In genomic region chr17:81420769-81421462, GRCh38 we compare ENCODE assay signal across 12 cellular contexts. TPM values are rescaled to one million over a fixed set of nuclear protein-coding genes. Genes with fewer than 3 reads are reported as not detected.
DNase-seq lines count a peak whose midpoint lies in the region; ATAC-seq and TF ChIP-seq lines count a peak whose summit lies in the region.
"Had no signal": no experiment of that assay in that cellular context is flagged by ENCODE, and none has a peak within 500 bp of the region (broad histone marks: within the 10 kb centered on the region; RNA-seq: fewer than 3 reads in every experiment).

No MANE protein-coding gene starts in this region.

- in situ Hi-C loops in IMR-90 (cut with MboI; ENCODE audit: low sequenced_read_pairs), result no loop called here

- H3K4me1 Mint-ChIP-seq in stimulated activated memory B cell treated with anti-CD40 and anti-IgM and Interleukin-4, amounts not matched to agents 10 μg/mL and 1 μg/mL and 100 μg/mL, for 72 hours, result no peaks in the 10 kb centered on the region

- H3K27ac ChIP-seq in IMR-90 (ENCODE audit: insufficient read depth, low read length) (peak overlapping the region; percentile 67), liver (ENCODE audit: low read depth in 1 of 2, low read length in 2 of 2) (peak overlapping the region; percentile 3 to 67), stomach (peak overlapping the region; percentile 86 to 95 (median 92)), Karpas-422 (ENCODE audit: low read length) (no peak overlapping the region)

- no peaks in the 10 kb centered on the region for H3K27me3 ChIP-seq in IMR-90 (ENCODE audit: control insufficient read depth, insufficient read depth, low read length)
- no peaks in the 10 kb centered on the region for H3K27me3 ChIP-seq in liver (ENCODE audit: control insufficient read depth in 4 of 4, insufficient read depth in 4 of 4, low read length in 3 of 4)
- H3K27me3 ChIP-seq in stomach, result no peaks in the 10 kb centered on the region
- no peaks in the 10 kb centered on the region for H3K27me3 ChIP-seq in Karpas-422 (ENCODE audit: low read length)

- peak; percentile 27 for TF ChIP-seq POLR2A in IMR-90 (IDR thresholded peaks at IDR 0.05; ENCODE audit: low read depth, low read length)
- TF ChIP-seq POLR2A in stomach (IDR thresholded peaks at IDR 0.05), result no peak

- peaks cover 50% of the 10 kb centered on the region for H3K27me3 Mint-ChIP-seq in stimulated activated memory B cell treated with anti-CD40 and anti-IgM and Interleukin-4, amounts not matched to agents 10 μg/mL and 1 μg/mL and 100 μg/mL, for 72 hours

- no peak overlapping the region for H3K4me3 ChIP-seq in IMR-90 (ENCODE audit: insufficient read depth, low read depth, low read length)
- H3K4me3 ChIP-seq in choroid plexus epithelial cell (ENCODE audit: low read depth, low read length), result no peak overlapping the region
- no peak overlapping the region for H3K4me3 ChIP-seq in liver (ENCODE audit: low read depth in 1 of 3, low read length in 3 of 3)
- no peak overlapping the region for H3K4me3 ChIP-seq in stomach
- H3K4me3 ChIP-seq in Karpas-422 (ENCODE audit: low read length), result no peak overlapping the region
- H3K4me3 ChIP-seq: mucosa of descending colon had no signal

- peak overlapping the region; percentile 87 for H2AK9ac ChIP-seq in IMR-90 (replicated peaks; ENCODE audit: low read depth, low read length, poor library complexity)

- peak overlapping the region; percentile 89 for H3K23ac ChIP-seq in IMR-90 (ENCODE audit: low read depth, low read length)

- H3K36me3 ChIP-seq in IMR-90 (ENCODE audit: control insufficient read depth, insufficient read depth, low read length) (no peaks in the 10 kb centered on the region), liver (ENCODE audit: control insufficient read depth in 4 of 4, insufficient read depth in 3 of 4, low read depth in 1 of 4, low read length in 3 of 4) (no peaks in the 10 kb centered on the region), stomach (no peaks in the 10 kb centered on the region), Karpas-422 (ENCODE audit: insufficient read depth, low read length) (no peaks in the 10 kb centered on the region)

- peak overlapping the region in 1 of 2 experiments; percentile 96; a peak in 1 of 4 replicates for H4K8ac ChIP-seq in IMR-90 (ENCODE audit: low read depth in 2 of 2, low read length in 2 of 2)

- peak overlapping the region; percentile 63 for H3K14ac ChIP-seq in IMR-90 (replicated peaks; ENCODE audit: low read depth, low read length)

- 87% methylated on average over 3 of the region's 24 CpGs; no CpG with 5 or more reads in 1 of the 2 experiments for WGBS in IMR-90 (ENCODE audit: extremely low coverage in 2 of 2, insufficient read length in 1 of 2), 2 experiments
- 79% methylated on average over 24 of the region's 24 CpGs for WGBS in liver
- 36 to 75% (median 55%) methylated on average over 5 to 24 of the region's 24 CpGs for WGBS in stomach, 5 donors

- H3K79me1 ChIP-seq in IMR-90 (ENCODE audit: low read depth in 1 of 2, low read length in 2 of 2), result peaks cover 37 to 89% of the 10 kb centered on the region in 2 experiments

- H3K9me2 ChIP-seq in Karpas-422 (replicated peaks; ENCODE audit: insufficient read depth, low read length), result no peaks in the 10 kb centered on the region

- TF ChIP-seq CTCF in IMR-90 (conservative IDR thresholded peaks at IDR 0.05; ENCODE audit: low read depth, low read length) (no peak), choroid plexus epithelial cell (conservative IDR thresholded peaks at IDR 0.05; ENCODE audit: low read depth, low read length) (no peak), liver (IDR thresholded peaks at IDR 0.05; ENCODE audit: low read depth, low read length, missing input control) (no peak), stomach (IDR thresholded peaks at IDR 0.05) (no peak)

- H3K9ac ChIP-seq in IMR-90 (ENCODE audit: low read depth, low read length), result no peak overlapping the region
- no peak overlapping the region for H3K9ac ChIP-seq in liver (ENCODE audit: low read depth in 1 of 2, low read length in 2 of 2)
- no peak overlapping the region for H3K9ac ChIP-seq in Karpas-422 (ENCODE audit: low read length)

- H3K4ac ChIP-seq in IMR-90 (ENCODE audit: low read depth, low read length), result peak overlapping the region; percentile 99

- no peak overlapping the region for H3K4me3 Mint-ChIP-seq in stimulated activated memory B cell treated with anti-CD40 and anti-IgM and Interleukin-4, amounts not matched to agents 10 μg/mL and 1 μg/mL and 100 μg/mL, for 72 hours

- POLR2A ChIA-PET in IMR-90 (lab: Charles Lee; ENCODE audit: unreplicated experiment), result no interaction called here

- H4K91ac ChIP-seq in IMR-90 (ENCODE audit: insufficient read depth, low read depth, low read length), result peak overlapping the region; percentile 98

- dilution Hi-C loops in IMR-90 (cut with HindIII; ENCODE audit: low sequenced_read_pairs, unreplicated experiment), result no loop called here

- peaks cover 36% of the 10 kb centered on the region for H3K9me1 ChIP-seq in IMR-90 (ENCODE audit: insufficient read depth, low read length)

- intact Hi-C loops in IMR-90 (cut with micrococcal nuclease) (no loop called here), stomach (cut with DNase I; ENCODE audit: low total_unique reads) (no loop called here)

- ATAC-seq in IMR-90 (ENCODE audit: low read depth) (no peak), GM21360 (IDR thresholded peaks at IDR 0.05; ENCODE audit: unreplicated experiment) (no peak), HG02840 (IDR thresholded peaks at IDR 0.05; ENCODE audit: low FRiP score, unreplicated experiment) (no peak)
- ATAC-seq in stimulated activated memory B cell treated with anti-CD40 and anti-IgM and Interleukin-4, amounts not matched to agents 10 μg/mL and 1 μg/mL and 100 μg/mL, for 72 hours, result no peak

- TF ChIP-seq RAD21 in IMR-90 (IDR thresholded peaks at IDR 0.05; ENCODE audit: low read length), result no peak
- no peak for TF ChIP-seq RAD21 in liver (IDR thresholded peaks at IDR 0.05)

- no peaks in the 10 kb centered on the region for H3K36me3 Mint-ChIP-seq in stimulated activated memory B cell treated with anti-CD40 and anti-IgM and Interleukin-4, amounts not matched to agents 10 μg/mL and 1 μg/mL and 100 μg/mL, for 72 hours

- H4K20me1 ChIP-seq in IMR-90 (ENCODE audit: insufficient read depth, low read length), result peaks cover 14% of the 10 kb centered on the region
- H4K20me1 ChIP-seq in Karpas-422 (ENCODE audit: insufficient read depth, low read depth, low read length), result no peaks in the 10 kb centered on the region

- peak overlapping the region; percentile 35; the same call in 1 of the 2 replicates for H2BK20ac ChIP-seq in IMR-90 (ENCODE audit: low read depth, low read length)

- H3K27ac Mint-ChIP-seq in stimulated activated memory B cell treated with anti-CD40 and anti-IgM and Interleukin-4, amounts not matched to agents 10 μg/mL and 1 μg/mL and 100 μg/mL, for 72 hours, result no peak overlapping the region

- CTCF ChIA-PET in IMR-90 (lab: Yijun Ruan, JAX), result no interaction called here

- DNase-seq in IMR-90, result peak; percentile 49
- DNase-seq in choroid plexus epithelial cell (ENCODE audit: low read depth), result peak; percentile 29
- DNase-seq in stomach, result peak; percentile 82
- DNase-seq in Karpas-422, result no peak
- DNase-seq: activated T-cell treated with anti-CD3 and anti-CD28 coated beads, Interleukin-2, amount 50 U/mL, for 1 hour; mucosa of descending colon; NCI-H526; T-helper 9 cell had no signal

- no peak overlapping the region for H4K5ac ChIP-seq in IMR-90 (ENCODE audit: low read depth, low read length)

- H3K4me1 ChIP-seq in IMR-90 (ENCODE audit: control insufficient read depth, insufficient read depth, low read length) (peaks cover 54% of the 10 kb centered on the region), liver (ENCODE audit: control insufficient read depth in 4 of 4, insufficient read depth in 4 of 4, low read length in 3 of 4) (peaks cover 0 to 9% (median 5%) of the 10 kb centered on the region in 4 donors), stomach (peaks cover 74 to 80% (median 78%) of the 10 kb centered on the region in 4 donors), Karpas-422 (ENCODE audit: low read length) (no peaks in the 10 kb centered on the region)

- H3K4me2 ChIP-seq in IMR-90 (ENCODE audit: low read depth, low read length) (no peak overlapping the region), Karpas-422 (ENCODE audit: low read depth, low read length, poor library complexity, severe bottlenecking) (no peak overlapping the region)

- H3K9me3 ChIP-seq in IMR-90 (ENCODE audit: control insufficient read depth, insufficient read depth, low read length), result no peaks in the 10 kb centered on the region
- no peaks in the 10 kb centered on the region for H3K9me3 ChIP-seq in liver (ENCODE audit: control insufficient read depth in 4 of 4, low read length in 3 of 4)
- H3K9me3 ChIP-seq in stomach, result no peaks in the 10 kb centered on the region
- peaks cover 6% of the 10 kb centered on the region; the same call in 1 of the 2 replicates for H3K9me3 ChIP-seq in Karpas-422 (ENCODE audit: low read length)
- H3K9me3 ChIP-seq: mucosa of descending colon had no signal

- no TSS peak for BruUV-seq in IMR-90 (replicated peaks; lab: Mats Ljungman, UMichigan)

- H2AFZ ChIP-seq in IMR-90 (replicated peaks; ENCODE audit: low read length, poor library complexity) (peak overlapping the region; percentile 35), Karpas-422 (ENCODE audit: low read length) (no peak overlapping the region)

- no peaks in the 10 kb centered on the region for H3K79me2 ChIP-seq in Karpas-422 (ENCODE audit: low read length)

- peak overlapping the region; percentile 98 for H2AK5ac ChIP-seq in IMR-90 (ENCODE audit: low read depth, low read length)

- H3K9me3 Mint-ChIP-seq in stimulated activated memory B cell treated with anti-CD40 and anti-IgM and Interleukin-4, amounts not matched to agents 10 μg/mL and 1 μg/mL and 100 μg/mL, for 72 hours, result peaks cover 5% of the 10 kb centered on the region

- H3K18ac ChIP-seq in IMR-90 (ENCODE audit: low read depth, low read length), result no peak overlapping the region

- 0 out of 3 replicates have a peak overlapping the region, but pooled peaks have one; percentile 89 for H2BK15ac ChIP-seq in IMR-90 (ENCODE audit: low read depth, low read length)

- TF ChIP-seq EP300 in stomach (IDR thresholded peaks at IDR 0.05), result no peak

- H2BK5ac ChIP-seq in IMR-90 (ENCODE audit: low read depth, low read length, poor library complexity, severe bottlenecking), result peak overlapping the region; percentile 66

- H3K56ac ChIP-seq in IMR-90 (ENCODE audit: extremely low read depth, insufficient read depth, low read length), result no peak overlapping the region

- peak overlapping the region; percentile 90 for H2BK120ac ChIP-seq in IMR-90 (ENCODE audit: low read depth, low read length)

TF ChIP-seq in liver, 16 proteins besides CTCF, POLR2A, EP300 and RAD21 (continues in another document):
- TF ChIP-seq NR2F2 (IDR thresholded peaks at IDR 0.05), result peak; percentile 19

RNA-seq across cellular contexts. Expression of gene BAHCC1, which starts 25.7 kb away (rescaled TPM):
- total RNA-seq in IMR-90 (2012; rRNA removed) (0.36 and 0.83 TPM in 2 replicates), liver (1 to 10 TPM; 3.2 to 3.9 TPM), stomach (10 to 100 TPM in 4 of 5 donors, 1 to 10 TPM in 1; 8.6 to 56.2 (median 15.2) TPM)
- polyA plus RNA-seq in IMR-90 (2012; rRNA removed) (7.8 and 8.1 TPM in 2 replicates), liver (1 to 10 TPM in 1 of 2 donors, under 1 TPM in 1; 0.76 to 1.9 TPM), stomach (1 to 10 TPM; 4.9 to 6.6 (median 5.1) TPM)
- 4.4 and 5.5 TPM in 2 replicates for polyA plus RNA-seq in IMR-90 (2012; cell fraction: cytosol; rRNA removed)
- 24.1 and 56.3 TPM in 2 replicates for polyA plus RNA-seq in IMR-90 (2012; cell fraction: nucleus; rRNA removed; ENCODE audit: low replicate concordance)
- total RNA-seq in Karpas-422 (2014; rRNA removed; shearing (Covaris generic); ENCODE audit: low replicate concordance), result not detected in 2 replicates
